In the genomic region with DNA sequence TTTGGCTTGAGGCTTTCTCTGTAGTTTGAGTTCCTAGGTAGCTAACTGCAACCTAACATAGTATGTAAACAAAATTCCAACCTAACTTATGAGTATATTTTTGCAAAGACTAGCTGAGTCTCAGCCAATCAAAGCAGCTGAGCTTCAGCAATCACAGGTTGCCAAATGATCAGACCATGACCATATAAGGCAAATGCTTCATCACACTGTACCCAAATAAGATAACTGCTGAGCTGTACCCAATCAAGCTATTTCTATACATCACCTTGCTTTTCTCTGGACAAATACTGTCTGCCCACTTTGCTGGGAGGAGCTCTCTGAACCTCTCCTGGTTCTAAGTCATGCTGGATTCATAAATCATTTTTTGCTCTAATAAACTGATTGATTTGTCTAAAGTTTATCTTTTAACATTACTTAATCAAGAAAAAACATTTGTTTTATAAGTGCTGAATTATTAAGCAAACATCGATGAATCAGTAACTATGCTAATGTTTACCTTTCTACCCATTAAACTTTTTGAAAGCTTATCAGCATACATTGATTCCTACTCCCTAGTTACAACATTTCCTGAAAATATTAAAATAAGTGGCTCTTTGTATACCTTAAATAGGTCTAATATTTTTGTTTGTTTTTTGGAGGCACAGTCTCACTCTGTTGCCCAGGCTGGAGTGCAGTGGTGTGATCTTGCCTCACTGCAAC, we compare ENCODE assay signal across 10 cellular contexts.
DNase-seq lines count a peak whose midpoint lies in the region; ATAC-seq and TF ChIP-seq lines count a peak whose summit lies in the region.
"Had no signal": no experiment of that assay in that cellular context is flagged by ENCODE, and none has a peak within 500 bp of the region (broad histone marks: within the 10 kb centered on the region; RNA-seq: fewer than 3 reads in every experiment).

No MANE protein-coding gene starts in this region.

- no CpG with 5 or more reads among the region's 1 CpG for WGBS in mesendoderm (ENCODE audit: extremely low coverage, insufficient coverage, low lambda C conversion rate)

- DNase-seq in AG20443 (ENCODE audit: low spot score), result peak; percentile 27
- peak; percentile 43 for DNase-seq in HFF-Myc (ENCODE audit: extremely low read depth, low read depth)
- peak; percentile 29 for DNase-seq in PC-3
- DNase-seq in fibroblast of the conjunctiva (ENCODE audit: low read depth), result peak; percentile 50
- DNase-seq in GM19238 (ENCODE audit: insufficient read length, low spot score), result no peak
- no peak for DNase-seq in left cardiac atrium
- no peak for DNase-seq in mesendoderm
- no peak for DNase-seq in midbrain (lab: John Stamatoyannopoulos, UW)
- DNase-seq: GOT3, NCI-H2227 treated with DMSO at 0.1 percent for 48 hours had no signal

- no peak overlapping the region for H2AK5ac ChIP-seq in mesendoderm (ENCODE audit: low read length)

- no peaks in the 10 kb centered on the region for H3F3A ChIP-seq in PC-3 (ENCODE audit: low read length, unreplicated experiment)

- H3K36me3 ChIP-seq in PC-3 (ENCODE audit: low read depth, low read length) (no peaks in the 10 kb centered on the region), mesendoderm (ENCODE audit: control insufficient read depth, insufficient read depth, low read length) (no peaks in the 10 kb centered on the region)

- H3K27ac ChIP-seq in PC-3 (ENCODE audit: low read length), result no peak overlapping the region
- H3K27ac ChIP-seq in mesendoderm (ENCODE audit: low read depth, low read length), result no peak overlapping the region

- H3K9me2 ChIP-seq in PC-3 (replicated peaks; ENCODE audit: low read length), result no peaks in the 10 kb centered on the region

- H3K4me3 ChIP-seq in HFF-Myc (replicated peaks; ENCODE audit: low read depth, low read length) (no peak overlapping the region), PC-3 (ENCODE audit: low read length) (no peak overlapping the region), mesendoderm (ENCODE audit: low read length) (no peak overlapping the region)

- no peak overlapping the region for H3K56ac ChIP-seq in mesendoderm (ENCODE audit: low read length)

- H2BK15ac ChIP-seq in mesendoderm (replicated peaks; ENCODE audit: low read depth), result no peak overlapping the region

- no peak overlapping the region for H2AFZ ChIP-seq in PC-3 (ENCODE audit: low read length)

- no peak overlapping the region for H4K5ac ChIP-seq in mesendoderm (ENCODE audit: low read length)

- POLR2A ChIA-PET in PC-3 (lab: Charles Lee; ENCODE audit: unreplicated experiment), result no interaction called here

- H4K20me1 ChIP-seq in PC-3 (ENCODE audit: low read length), result no peaks in the 10 kb centered on the region

- intact Hi-C loops in PC-3 (cut with micrococcal nuclease), result no loop called here
- intact Hi-C loops in left cardiac atrium (cut with DNase I), result no loop called here

- H3K79me2 ChIP-seq in PC-3 (ENCODE audit: low read length) (no peaks in the 10 kb centered on the region), mesendoderm (ENCODE audit: control insufficient read depth, insufficient read depth, low read length) (no peaks in the 10 kb centered on the region)

- CTCF ChIA-PET in PC-3 (lab: Charles Lee), result no interaction called here

- H2BK120ac ChIP-seq in mesendoderm (ENCODE audit: low read depth, low read length), result no peak overlapping the region

- peaks cover 12% of the 10 kb centered on the region for H3K27me3 ChIP-seq in PC-3 (ENCODE audit: low read length)
- H3K27me3 ChIP-seq in mesendoderm (ENCODE audit: insufficient read depth, low read length, poor library complexity), result no peaks in the 10 kb centered on the region

- H3K18ac ChIP-seq in mesendoderm (ENCODE audit: low read length), result no peak overlapping the region

- H3K9ac ChIP-seq in PC-3 (ENCODE audit: low read length) (no peak overlapping the region), mesendoderm (ENCODE audit: low read length) (no peak overlapping the region)

- H2BK5ac ChIP-seq in mesendoderm (ENCODE audit: low read length), result no peak overlapping the region

- 0 out of 2 replicates have a peak, but pooled peaks cover 6% of the 10 kb centered on the region for H3K4me1 ChIP-seq in PC-3 (ENCODE audit: insufficient read depth, low read length)
- H3K4me1 ChIP-seq in mesendoderm (ENCODE audit: control insufficient read depth, low read depth, low read length), result no peaks in the 10 kb centered on the region

- H3K79me1 ChIP-seq in mesendoderm (ENCODE audit: low read length), result no peaks in the 10 kb centered on the region

- H3K4me2 ChIP-seq in PC-3 (ENCODE audit: low read length) (no peak overlapping the region), mesendoderm (ENCODE audit: low read length) (no peak overlapping the region)

- BruUV-seq in PC-3 (replicated peaks; lab: Mats Ljungman, UMichigan), result no TSS peak

- TF ChIP-seq CTCF in HFF-Myc (IDR thresholded peaks at IDR 0.05; ENCODE audit: low read depth, low read length, missing control alignments) (no peak), PC-3 (conservative IDR thresholded peaks at IDR 0.05; ENCODE audit: low read depth, low read length) (no peak)

- no peak overlapping the region for H4K8ac ChIP-seq in mesendoderm (ENCODE audit: low read depth, low read length)

- H3K23ac ChIP-seq in mesendoderm (ENCODE audit: low read length), result no peak overlapping the region

- ATAC-seq in PC-3 (no peak), left cardiac atrium (no peak)

- no peak overlapping the region for H3K4ac ChIP-seq in mesendoderm (ENCODE audit: low read depth, low read length)

- H3K9me3 ChIP-seq in PC-3 (ENCODE audit: low read length), result no peaks in the 10 kb centered on the region

Comparison
In these comparisons a context has a peak if more than half of its experiments do, and no peak if none do; other contexts are left out.
1. DNase-seq: peak in AG20443 (single experiment), HFF-Myc (single experiment), PC-3 (single experiment) and fibroblast of the conjunctiva (single experiment); none in GM19238 (single experiment), left cardiac atrium (single experiment), mesendoderm (single experiment) and midbrain (single experiment).